In genomic region chr1:206504363-206504713, GRCh38 we compare ENCODE assay signal across 12 cellular contexts. TPM values are rescaled to one million over a fixed set of nuclear protein-coding genes. Genes with fewer than 3 reads are reported as not detected.
A peak's percentile ranks its signal among the peaks of the same experiment; 100 is the strongest.
DNase-seq lines count a peak whose midpoint lies in the region; ATAC-seq and TF ChIP-seq lines count a peak whose summit lies in the region.
"Had no signal": no experiment of that assay in that cellular context is flagged by ENCODE, and none has a peak within 500 bp of the region (broad histone marks: within the 10 kb centered on the region; RNA-seq: fewer than 3 reads in every experiment).

No MANE protein-coding gene starts in this region.

- peaks cover 7% of the 10 kb centered on the region for H3K27me3 ChIP-seq in AG04450 (ENCODE audit: control insufficient read depth, insufficient read depth, low read length)

- intact Hi-C loops in Calu3 (cut with micrococcal nuclease; ENCODE audit: unreplicated experiment): no loop called here
- intact Hi-C loops in head of caudate nucleus (cut with DNase I): no loop called here

- CTCF ChIA-PET in AG04450 (lab: Charles Lee): interaction anchor here (2.1 to 3.9 kb wide), 3 partner anchors 14 to 80 kb away, joined by 9 to 24 read pairs (median 16); no protein-coding TSS in a partner anchor
- CTCF ChIA-PET in Calu3 (lab: Charles Lee): interaction anchor here (1.2 to 1.7 kb wide), 2 partner anchors 14 to 79 kb away, joined by 4 to 5 read pairs; no protein-coding TSS in a partner anchor

- DNase-seq in AG04450 (ENCODE audit: low read depth, low spot score): no peak
- DNase-seq in Calu3: no peak
- DNase-seq in SKM-1 (lab: John Stamatoyannopoulos, UW; ENCODE audit: unreplicated experiment): no peak
- no peak for DNase-seq in head of caudate nucleus
- no peak for DNase-seq in NCI-H345 (lab: John Stamatoyannopoulos, UW)
- DNase-seq: activated CD4-positive, alpha-beta T cell treated with anti-CD3 and anti-CD28 coated beads, Interleukin-2, amount 50 U/mL, for 1 hour; effector CD8-positive, alpha-beta T cell; NCI-H2029 had no signal

- H3K27ac Mint-ChIP-seq in Calu3 (ENCODE audit: unreplicated experiment): peak overlapping the region; percentile 19
- peak overlapping the region; percentile 3 for H3K27ac Mint-ChIP-seq in activated T-helper 17 cell treated with anti-CD3 and anti-CD28 coated beads, Interleukin-2, amount 50 U/mL, for 72 hours
- peak overlapping the region in 2 of 3 experiments; percentile 43 for H3K27ac Mint-ChIP-seq in nephron

- peaks cover 54% of the 10 kb centered on the region for H3K36me3 Mint-ChIP-seq in Calu3 (ENCODE audit: insufficient read depth, unreplicated experiment)
- no peaks in the 10 kb centered on the region for H3K36me3 Mint-ChIP-seq in activated T-helper 17 cell treated with anti-CD3 and anti-CD28 coated beads, Interleukin-2, amount 50 U/mL, for 72 hours (ENCODE audit: low read depth)
- no peaks in the 10 kb centered on the region for H3K36me3 Mint-ChIP-seq in nephron (ENCODE audit: low read depth)

- H3K9me3 ChIP-seq in AG04450 (ENCODE audit: control insufficient read depth, insufficient read depth, low read length): no peaks in the 10 kb centered on the region; the same call in 1 of the 2 replicates

- H3K9me3 Mint-ChIP-seq in Calu3 (ENCODE audit: low read depth, unreplicated experiment) (no peaks in the 10 kb centered on the region), nephron (no peaks in the 10 kb centered on the region)
- no peaks in the 10 kb centered on the region for H3K9me3 Mint-ChIP-seq in activated T-helper 17 cell treated with anti-CD3 and anti-CD28 coated beads, Interleukin-2, amount 50 U/mL, for 72 hours
- H3K9me3 Mint-ChIP-seq: neural crest cell had no signal

- no TSS peak for BruUV-seq in Calu3 (replicated peaks; lab: Mats Ljungman, UMichigan)

- no peak for TF ChIP-seq CTCF in AG04450 (IDR thresholded peaks at IDR 0.05; ENCODE audit: low read depth, low read length)
- no peak for TF ChIP-seq CTCF in Calu3 (IDR thresholded peaks at IDR 0.05; ENCODE audit: unreplicated experiment)
- no peak for TF ChIP-seq CTCF in nephron (IDR thresholded peaks at IDR 0.05; ENCODE audit: unreplicated experiment in 3 of 3)

- peaks cover 43% of the 10 kb centered on the region for H3K27me3 Mint-ChIP-seq in Calu3 (ENCODE audit: unreplicated experiment)
- H3K27me3 Mint-ChIP-seq in activated T-helper 17 cell treated with anti-CD3 and anti-CD28 coated beads, Interleukin-2, amount 50 U/mL, for 72 hours: peaks cover 11% of the 10 kb centered on the region
- peaks cover 81% of the 10 kb centered on the region for H3K27me3 Mint-ChIP-seq in nephron (ENCODE audit: low read depth)

- no peak overlapping the region for H3K4me3 ChIP-seq in AG04450 (ENCODE audit: low read depth, low read length)

- ATAC-seq in activated T-helper 17 cell treated with anti-CD3 and anti-CD28 coated beads, Interleukin-2, amount 50 U/mL, for 72 hours (replicated peaks): no peak
- ATAC-seq in HG02973 (IDR thresholded peaks at IDR 0.05; ENCODE audit: unreplicated experiment): no peak

- peaks cover 36% of the 10 kb centered on the region for H3K4me1 Mint-ChIP-seq in Calu3 (ENCODE audit: low read depth, unreplicated experiment)
- peaks cover 27% of the 10 kb centered on the region for H3K4me1 Mint-ChIP-seq in activated T-helper 17 cell treated with anti-CD3 and anti-CD28 coated beads, Interleukin-2, amount 50 U/mL, for 72 hours
- peaks cover 50% of the 10 kb centered on the region for H3K4me1 Mint-ChIP-seq in nephron

- POLR2A ChIA-PET in AG04450 (lab: Yijun Ruan, JAX): interaction anchor here (0.6 to 1.2 kb wide), 2 partner anchors 11 to 71 kb away, joined by 3 to 4 read pairs; no protein-coding TSS in a partner anchor

- H3K27ac ChIP-seq in AG04450 (ENCODE audit: low read depth, low read length): peak overlapping the region; percentile 71

- peak overlapping the region; percentile 21 for H3K4me3 Mint-ChIP-seq in Calu3 (ENCODE audit: low read depth, unreplicated experiment)
- peak overlapping the region; percentile 33 for H3K4me3 Mint-ChIP-seq in activated T-helper 17 cell treated with anti-CD3 and anti-CD28 coated beads, Interleukin-2, amount 50 U/mL, for 72 hours
- H3K4me3 Mint-ChIP-seq in nephron: peak overlapping the region in 2 of 3 experiments; percentile 24 to 41
- H3K4me3 Mint-ChIP-seq: neural crest cell had no signal

RNA-seq across cellular contexts. Expression of gene RASSF5, which starts 3.0 kb away (rescaled TPM):
- 2.3 and 2.4 TPM in 2 replicates for polyA plus RNA-seq in AG04450 (2011; rRNA removed)
- 3.2 and 4.4 TPM in 2 replicates for polyA minus RNA-seq in AG04450 (2011; rRNA and poly(A)+ RNA removed)
- total RNA-seq in Calu3 (2022): 6.1 and 6.5 TPM in 2 replicates
- total RNA-seq in activated T-helper 17 cell treated with anti-CD3 and anti-CD28 coated beads, Interleukin-2, amount 50 U/mL, for 72 hours: 100 to 1,000 TPM; 162 to 227 TPM

RNA-seq across cellular contexts. Expression of gene IKBKE, which starts 34.1 kb away (rescaled TPM):
- 20.8 and 27.6 TPM in 2 replicates for polyA plus RNA-seq in AG04450 (2011; rRNA removed)
- polyA minus RNA-seq in AG04450 (2011; rRNA and poly(A)+ RNA removed): 38.9 and 52.9 TPM in 2 replicates
- total RNA-seq in Calu3 (2022): 35.5 and 47.5 TPM in 2 replicates
- 10 to 100 TPM; 21.7 to 26.6 TPM for total RNA-seq in activated T-helper 17 cell treated with anti-CD3 and anti-CD28 coated beads, Interleukin-2, amount 50 U/mL, for 72 hours

Comparison
In these comparisons a context has a peak if more than half of its experiments do, and no peak if none do; other contexts are left out.
1. RNA of gene RASSF5, which starts 3.0 kb away (total RNA-seq): 162 to 227 TPM in activated T-helper 17 cell treated with anti-CD3 and anti-CD28 coated beads, Interleukin-2, amount 50 U/mL, for 72 hours; 6.1 to 6.5 TPM in Calu3; every median in the first group is over 10 times any median in the second.
2. Peak in every context shown above with its lines, with median percentiles within 50 percentile points of each other: H3K27ac Mint-ChIP-seq and H3K4me3 Mint-ChIP-seq.